In the genomic region with DNA sequence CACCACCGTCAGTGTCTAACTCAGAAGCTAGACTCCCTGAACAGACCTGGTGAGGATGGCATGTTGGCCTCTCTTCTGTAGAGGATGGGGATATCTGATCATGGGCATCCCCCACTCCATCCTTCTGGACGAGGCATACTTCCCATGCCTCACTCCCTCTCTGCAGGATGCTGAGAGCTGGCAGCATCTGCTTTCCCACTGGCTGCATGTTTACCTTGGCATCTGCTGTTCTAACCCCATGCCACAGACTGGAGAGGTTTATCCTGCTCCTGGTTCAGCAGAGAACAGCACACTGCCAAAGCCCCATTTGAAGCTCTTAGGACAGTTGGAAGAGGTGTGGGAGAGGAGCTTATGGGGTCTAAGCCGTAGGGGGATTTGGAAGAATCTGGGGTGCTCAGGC, we compare ENCODE assay signal across 1 cellular context.
TF ChIP-seq lines count a peak whose summit lies in the region.

No MANE protein-coding gene starts in this region.

TF ChIP-seq in H1, 55 proteins besides CTCF, POLR2A, EP300 and RAD21 (continued from another document):
- TF ChIP-seq CBX5 (IDR thresholded peaks at IDR 0.05; ENCODE audit: low read depth, low read length) (no peak), SP1 (IDR thresholded peaks at IDR 0.05; ENCODE audit: low read depth, low read length) (no peak), RBBP5 (IDR thresholded peaks at IDR 0.05; ENCODE audit: borderline replicate concordance, low read depth, low read length) (no peak), RXRA (IDR thresholded peaks at IDR 0.05; ENCODE audit: insufficient read depth, low read depth, low read length) (no peak), PHF8 (conservative IDR thresholded peaks at IDR 0.05; ENCODE audit: low read depth, low read length) (no peak), KDM1A (IDR thresholded peaks at IDR 0.05; ENCODE audit: borderline replicate concordance, low read length) (no peak), JUN (IDR thresholded peaks at IDR 0.05; ENCODE audit: low read depth, low read length) (no peak), BRCA1 (IDR thresholded peaks at IDR 0.05; ENCODE audit: low read depth, low read length) (no peak), KDM5A (IDR thresholded peaks at IDR 0.05; ENCODE audit: low read length) (no peak), CBX8 (IDR thresholded peaks at IDR 0.05; ENCODE audit: borderline replicate concordance, low read depth, low read length) (no peak), RNF2 (IDR thresholded peaks at IDR 0.05; ENCODE audit: borderline replicate concordance, low read depth, low read length, missing control alignments, poor library complexity, severe bottlenecking) (no peak)
TF ChIP-seq in H1: peak in this region for 0.
